In genomic region chr2:223944704-223945531, GRCh38 we compare ENCODE assay signal across 1 cellular context.
TF ChIP-seq lines count a peak whose summit lies in the region.

TSS of gene WDFY1 (minus strand) at chr2:223945335. CDS start at chr2:223945284, 51 bp downstream.

TF ChIP-seq in WTC11, 78 proteins besides CTCF, POLR2A, EP300 and RAD21 (continued from another document and continues in another):
- TF ChIP-seq ZNF532 (CRISPR knock-in tag; IDR thresholded peaks at IDR 0.05; ENCODE audit: borderline replicate concordance), result no peak
- TF ChIP-seq ZNF425 (CRISPR knock-in tag; conservative IDR thresholded peaks at IDR 0.05), result no peak
- no peak for TF ChIP-seq MXD4 (CRISPR knock-in tag; IDR thresholded peaks at IDR 0.05; ENCODE audit: borderline replicate concordance)
- peak; percentile 88 for TF ChIP-seq AFF4 (CRISPR knock-in tag; IDR thresholded peaks at IDR 0.05; ENCODE audit: borderline replicate concordance)
- TF ChIP-seq TEAD1 (CRISPR knock-in tag; IDR thresholded peaks at IDR 0.05), result peak; percentile 85; the same call in 1 of the 2 replicates
- peak; percentile 57; the same call in 1 of the 2 replicates for TF ChIP-seq NFE2L1 (CRISPR knock-in tag; IDR thresholded peaks at IDR 0.05)
- TF ChIP-seq SMAD3 (CRISPR knock-in tag; IDR thresholded peaks at IDR 0.05; ENCODE audit: borderline replicate concordance), result peak; percentile 78; the same call in 1 of the 2 replicates
- TF ChIP-seq KAT7 (CRISPR knock-in tag; IDR thresholded peaks at IDR 0.05; ENCODE audit: borderline replicate concordance), result peak; percentile 98; the same call in 1 of the 2 replicates
- peak; percentile 71; the same call in 1 of the 2 replicates for TF ChIP-seq MAX (CRISPR knock-in tag; IDR thresholded peaks at IDR 0.05)
- peak; percentile 56; the same call in 1 of the 2 replicates for TF ChIP-seq EMX1 (CRISPR knock-in tag; IDR thresholded peaks at IDR 0.05)
- no peak; the same call in 1 of the 2 replicates for TF ChIP-seq ERG (CRISPR knock-in tag; IDR thresholded peaks at IDR 0.05)
- TF ChIP-seq GABPB1 (CRISPR knock-in tag; IDR thresholded peaks at IDR 0.05), result peak; percentile 87
- TF ChIP-seq NR2C2 (CRISPR knock-in tag; IDR thresholded peaks at IDR 0.05), result no peak
- TF ChIP-seq PRDM15 (CRISPR knock-in tag; IDR thresholded peaks at IDR 0.05), result peak; percentile 83
- TF ChIP-seq GTF2I (CRISPR knock-in tag; conservative IDR thresholded peaks at IDR 0.05), result no peak
- no peak for TF ChIP-seq CDX4 (CRISPR knock-in tag; IDR thresholded peaks at IDR 0.05; ENCODE audit: borderline replicate concordance)
- TF ChIP-seq JUN (CRISPR knock-in tag; IDR thresholded peaks at IDR 0.05), result no peak
- no peak for TF ChIP-seq ELF4 (CRISPR knock-in tag; IDR thresholded peaks at IDR 0.05; ENCODE audit: low read depth)
- TF ChIP-seq ARID4B (CRISPR knock-in tag; IDR thresholded peaks at IDR 0.05; ENCODE audit: borderline replicate concordance), result peak; percentile 82; the same call in 1 of the 2 replicates
- no peak for TF ChIP-seq GRHL2 (CRISPR knock-in tag; IDR thresholded peaks at IDR 0.05; ENCODE audit: insufficient replicate concordance, severe bottlenecking)
- TF ChIP-seq E2F1 (CRISPR knock-in tag; IDR thresholded peaks at IDR 0.05), result no peak
- TF ChIP-seq ZBTB43 (CRISPR knock-in tag; IDR thresholded peaks at IDR 0.05), result peak; percentile 81
